ENCODE assay signal across 15 cellular contexts in the genomic region with DNA sequence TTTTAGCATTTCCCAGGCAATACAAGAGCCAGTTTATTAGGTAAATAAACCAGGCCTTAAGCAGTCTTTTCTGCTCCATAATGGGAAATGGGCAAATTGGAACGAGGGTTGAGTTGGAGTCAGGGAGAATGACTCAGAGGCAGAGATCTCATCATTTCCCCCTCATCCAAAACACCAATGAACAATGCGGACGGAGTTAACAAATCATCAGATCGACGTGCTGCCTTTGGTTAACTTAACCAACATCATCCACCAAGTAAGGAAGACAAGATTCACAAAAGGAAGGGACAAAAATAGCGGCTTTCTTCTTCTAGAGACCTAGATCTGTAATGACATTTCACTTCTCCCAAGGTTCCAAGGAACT.
"Had no signal": no experiment of that assay in that cellular context is flagged by ENCODE, and none has a peak within 500 bp of the region (broad histone marks: within the 10 kb centered on the region; RNA-seq: fewer than 3 reads in every experiment).

No MANE protein-coding gene starts in this region.

- H3K27me3 ChIP-seq: esophagus muscularis mucosa, neutrophil, right atrium auricular region, tibial nerve, vagina had no signal

- H3K4me3 ChIP-seq: esophagus muscularis mucosa, lung, right atrium auricular region, tibial nerve, vagina had no signal

- H3K4me3 Mint-ChIP-seq: activated naive CD8-positive, alpha-beta T cell treated with anti-CD3 and anti-CD28 coated beads for 36 hours; activated T-helper 1 cell treated with anti-CD3 and anti-CD28 coated beads, Interleukin-12 subunit alpha, Interleukin-12 subunit beta, Interleukin-2, Interleukin-4 antibody, amounts not matched to agents 30 ng/mL and 10 ng/mL and 1 ng/mL, durations not matched to agents 14 hours and 24 hours and 36 hours; stimulated activated naive B cell treated with anti-CD40 and anti-IgM and Interleukin-4, amounts not matched to agents 10 μg/mL and 1 μg/mL and 100 μg/mL, for 72 hours had no signal

- H3K27ac ChIP-seq: esophagus muscularis mucosa, neutrophil, right atrium auricular region, vagina had no signal

- ATAC-seq: stimulated activated naive B cell treated with anti-CD40 and anti-IgM and Interleukin-4, amounts not matched to agents 10 μg/mL and 1 μg/mL and 100 μg/mL, for 72 hours had no signal

- FAIRE-seq: bronchial epithelial cell, islet of Langerhans had no signal

- H3K4me1 Mint-ChIP-seq: activated naive CD8-positive, alpha-beta T cell treated with anti-CD3 and anti-CD28 coated beads for 36 hours had no signal

- DNase-seq: activated CD4-positive, alpha-beta T cell treated with anti-CD3 and anti-CD28 coated beads, Interleukin-2, amount 50 U/mL, for 1 hour; activated CD4-positive, CD25-positive, alpha-beta regulatory T cell; activated naive CD8-positive, alpha-beta T cell treated with anti-CD3 and anti-CD28 coated beads for 36 hours; stimulated activated CD4-positive, alpha-beta T cell treated with anti-CD3 and anti-CD28 coated beads, Interleukin-2, amount 100 ng/mL, for 48 hours; stimulated activated naive B cell treated with anti-CD40 and anti-IgM and Interleukin-4, amounts not matched to agents 10 μg/mL and 1 μg/mL and 100 μg/mL, for 72 hours; SW 1271 had no signal

- H3K27ac Mint-ChIP-seq: activated naive CD8-positive, alpha-beta T cell treated with anti-CD3 and anti-CD28 coated beads for 36 hours; activated T-helper 1 cell treated with anti-CD3 and anti-CD28 coated beads, Interleukin-12 subunit alpha, Interleukin-12 subunit beta, Interleukin-2, Interleukin-4 antibody, amounts not matched to agents 30 ng/mL and 10 ng/mL and 1 ng/mL, durations not matched to agents 14 hours and 24 hours and 36 hours; stimulated activated naive B cell treated with anti-CD40 and anti-IgM and Interleukin-4, amounts not matched to agents 10 μg/mL and 1 μg/mL and 100 μg/mL, for 72 hours had no signal

- H3K27me3 Mint-ChIP-seq: activated naive CD8-positive, alpha-beta T cell treated with anti-CD3 and anti-CD28 coated beads for 36 hours; stimulated activated naive B cell treated with anti-CD40 and anti-IgM and Interleukin-4, amounts not matched to agents 10 μg/mL and 1 μg/mL and 100 μg/mL, for 72 hours had no signal

- H3K36me3 ChIP-seq: esophagus muscularis mucosa, neutrophil, right atrium auricular region, tibial nerve, vagina had no signal

- H3K4me1 ChIP-seq: esophagus muscularis mucosa, right atrium auricular region, tibial nerve, vagina had no signal
